ENCODE assay signal across 24 cellular contexts in the genomic region with DNA sequence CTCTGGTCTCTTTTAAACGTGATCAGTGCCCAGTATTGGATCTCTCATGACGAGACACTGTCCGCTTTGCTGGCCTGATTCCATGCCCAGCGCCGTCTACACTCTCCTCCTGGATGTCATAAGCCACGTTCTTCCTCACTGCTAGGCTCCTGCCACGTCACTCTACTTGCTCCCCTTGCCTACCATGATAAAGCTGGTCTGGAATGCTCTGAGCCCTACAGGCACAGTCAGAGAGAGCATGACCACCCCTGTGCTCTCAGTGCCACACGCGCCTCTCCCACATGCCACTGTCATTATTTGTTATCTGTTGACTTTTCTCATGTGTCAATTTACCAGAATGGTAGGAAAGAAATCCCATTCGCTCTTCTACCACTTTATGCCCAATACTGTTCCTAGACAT.
DNase-seq lines count a peak whose midpoint lies in the region; ATAC-seq and TF ChIP-seq lines count a peak whose summit lies in the region.
"Had no signal": no experiment of that assay in that cellular context is flagged by ENCODE, and none has a peak within 500 bp of the region (broad histone marks: within the 10 kb centered on the region; RNA-seq: fewer than 3 reads in every experiment).

No MANE protein-coding gene starts in this region.

- H3K36me3 Mint-ChIP-seq in WTC11 (no peaks in the 10 kb centered on the region), immature natural killer cell (peaks cover 0 to 16% (median 4%) of the 10 kb centered on the region in 3 donors)

- no peak overlapping the region for H3K4me3 Mint-ChIP-seq in stimulated activated naive CD8-positive, alpha-beta T cell treated with anti-CD3 and anti-CD28 coated beads, Interleukin-15, amount 100 ng/mL, for 72 hours
- no peak overlapping the region for H3K4me3 Mint-ChIP-seq in WTC11
- H3K4me3 Mint-ChIP-seq in immature natural killer cell, result no peak overlapping the region
- H3K4me3 Mint-ChIP-seq: CD14-positive monocyte, IgD-negative memory B cell had no signal

- H3K4me1 ChIP-seq in aorta (ENCODE audit: control insufficient read depth in 1 of 2, insufficient read depth in 2 of 2, low read length in 2 of 2), result no peaks in the 10 kb centered on the region
- H3K4me1 ChIP-seq: Caco-2, SJCRH30 had no signal

- H3K9me3 ChIP-seq in aorta (ENCODE audit: control insufficient read depth, low read length), result no peaks in the 10 kb centered on the region
- H3K9me3 ChIP-seq: Caco-2, SJCRH30 had no signal

- no peak for DNase-seq in stimulated activated naive CD8-positive, alpha-beta T cell treated with anti-CD3 and anti-CD28 coated beads, Interleukin-15, Interleukin-2, amounts not matched to agents 100 U/mL and 50 U/mL, for 24 hours
- no peak for DNase-seq in stimulated activated naive CD8-positive, alpha-beta T cell treated with anti-CD3 and anti-CD28 coated beads, Interleukin-15, amount 100 ng/mL, for 72 hours
- no peak for DNase-seq in WTC11 (ENCODE audit: low spot score)
- no peak for DNase-seq in immature natural killer cell
- no peak for DNase-seq in aorta
- DNase-seq in C1 segment of cervical spinal cord (lab: John Stamatoyannopoulos, UW), result no peak
- DNase-seq: Caco-2, DMS 273 treated with DMSO at 0.1 percent for 48 hours, DMS79 treated with DMSO at 0.1 percent for 48 hours, GM23248, HCEC 1CT, Karpas-422, MV-4-11, NCI-H1694, NCI-H2081 treated with DMSO at 0.1 percent for 48 hours, NCI-H2171 treated with DMSO at 0.1 percent for 48 hours, NCI-H524 treated with DMSO at 0.1 percent for 48 hours, NCI-H82, SJCRH30 had no signal

- CTCF ChIA-PET in WTC11 (lab: Charles Lee), result interaction anchor here (2.0 kb wide), 1 partner anchor 30 kb away, joined by 6 read pairs; no protein-coding TSS in a partner anchor

- peaks cover 36% of the 10 kb centered on the region for H3K4me1 Mint-ChIP-seq in stimulated activated naive CD8-positive, alpha-beta T cell treated with anti-CD3 and anti-CD28 coated beads, Interleukin-15, amount 100 ng/mL, for 72 hours
- peaks cover 6% of the 10 kb centered on the region for H3K4me1 Mint-ChIP-seq in WTC11
- H3K4me1 Mint-ChIP-seq in immature natural killer cell, result peaks cover 66 to 91% of the 10 kb centered on the region in 2 donors
- H3K4me1 Mint-ChIP-seq: IgD-negative memory B cell had no signal

- peaks cover 0 to 2% of the 10 kb centered on the region in 2 donors for H3K36me3 ChIP-seq in aorta (ENCODE audit: control insufficient read depth in 1 of 2, insufficient read depth in 2 of 2, low read length in 1 of 2)
- H3K36me3 ChIP-seq: SJCRH30 had no signal

- H3K27ac ChIP-seq in aorta (ENCODE audit: low read depth in 1 of 2, low read length in 2 of 2), result no peak overlapping the region
- H3K27ac ChIP-seq: GM23248, SJCRH30 had no signal

- peaks cover 0 to 12% of the 10 kb centered on the region in 2 donors for H3K9me3 Mint-ChIP-seq in stimulated activated naive CD8-positive, alpha-beta T cell treated with anti-CD3 and anti-CD28 coated beads, Interleukin-15, amount 100 ng/mL, for 72 hours
- H3K9me3 Mint-ChIP-seq in WTC11 (no peaks in the 10 kb centered on the region), immature natural killer cell (peaks cover 0 to 4% (median 0%) of the 10 kb centered on the region in 6 donors)
- H3K9me3 Mint-ChIP-seq: CD14-positive monocyte, IgD-negative memory B cell had no signal

- H3K4me3 ChIP-seq in aorta (ENCODE audit: low read length in 2 of 2), result no peak overlapping the region
- H3K4me3 ChIP-seq: GM23248, SJCRH30 had no signal

- no peak overlapping the region for H3K27ac Mint-ChIP-seq in stimulated activated naive CD8-positive, alpha-beta T cell treated with anti-CD3 and anti-CD28 coated beads, Interleukin-15, amount 100 ng/mL, for 72 hours
- H3K27ac Mint-ChIP-seq in WTC11, result peak overlapping the region; percentile 14; the same call in 1 of the 2 replicates
- peak overlapping the region; percentile 47 to 98 (median 76) for H3K27ac Mint-ChIP-seq in immature natural killer cell
- H3K27ac Mint-ChIP-seq: IgD-negative memory B cell had no signal

- no peaks in the 10 kb centered on the region for H3K27me3 Mint-ChIP-seq in stimulated activated naive CD8-positive, alpha-beta T cell treated with anti-CD3 and anti-CD28 coated beads, Interleukin-15, amount 100 ng/mL, for 72 hours
- peaks cover 20% of the 10 kb centered on the region for H3K27me3 Mint-ChIP-seq in WTC11 (ENCODE audit: low read depth)
- H3K27me3 Mint-ChIP-seq in immature natural killer cell (ENCODE audit: low read depth in 3 of 3), result peaks cover 0 to 7% (median 3%) of the 10 kb centered on the region in 3 donors

- intact Hi-C loops in aorta (cut with DNase I), result no loop called here

- no peaks in the 10 kb centered on the region for H3K27me3 ChIP-seq in aorta (ENCODE audit: control insufficient read depth in 1 of 2, insufficient read depth in 2 of 2, low read length in 1 of 2)
- H3K27me3 ChIP-seq: SJCRH30 had no signal

- POLR2A ChIA-PET in WTC11 (lab: Charles Lee), result no interaction called here

- peak; percentile 26 for ATAC-seq in stimulated activated naive CD8-positive, alpha-beta T cell treated with anti-CD3 and anti-CD28 coated beads, Interleukin-15, Interleukin-2, amounts not matched to agents 100 U/mL and 50 U/mL, for 24 hours
- ATAC-seq in stimulated activated naive CD8-positive, alpha-beta T cell treated with anti-CD3 and anti-CD28 coated beads, Interleukin-15, amount 100 ng/mL, for 72 hours, result no peak
- ATAC-seq in WTC11 (no peak), aorta (ENCODE audit: low FRiP score) (peak; percentile 41), GM21381 (IDR thresholded peaks at IDR 0.05; ENCODE audit: unreplicated experiment) (no peak), HG03175 (IDR thresholded peaks at IDR 0.05; ENCODE audit: unreplicated experiment) (no peak)
- ATAC-seq: Panc1 had no signal

- TF ChIP-seq CTCF in WTC11 (IDR thresholded peaks at IDR 0.05), result no peak

- 93 to 95% methylated on average over 10 of the region's 10 CpGs for WGBS in aorta, 2 donors

TF ChIP-seq in WTC11, 78 proteins besides CTCF, POLR2A, EP300 and RAD21 (continues in another document):
- TF ChIP-seq GRHL2 (CRISPR knock-in tag; IDR thresholded peaks at IDR 0.05; ENCODE audit: insufficient replicate concordance, severe bottlenecking), result no peak
- TF ChIP-seq ZNF232 (CRISPR knock-in tag; IDR thresholded peaks at IDR 0.05), result no peak
- TF ChIP-seq AR (CRISPR knock-in tag; IDR thresholded peaks at IDR 0.05), result no peak
- TF ChIP-seq RELA (CRISPR knock-in tag; IDR thresholded peaks at IDR 0.05; ENCODE audit: borderline replicate concordance), result no peak
- TF ChIP-seq, protein P1, sequence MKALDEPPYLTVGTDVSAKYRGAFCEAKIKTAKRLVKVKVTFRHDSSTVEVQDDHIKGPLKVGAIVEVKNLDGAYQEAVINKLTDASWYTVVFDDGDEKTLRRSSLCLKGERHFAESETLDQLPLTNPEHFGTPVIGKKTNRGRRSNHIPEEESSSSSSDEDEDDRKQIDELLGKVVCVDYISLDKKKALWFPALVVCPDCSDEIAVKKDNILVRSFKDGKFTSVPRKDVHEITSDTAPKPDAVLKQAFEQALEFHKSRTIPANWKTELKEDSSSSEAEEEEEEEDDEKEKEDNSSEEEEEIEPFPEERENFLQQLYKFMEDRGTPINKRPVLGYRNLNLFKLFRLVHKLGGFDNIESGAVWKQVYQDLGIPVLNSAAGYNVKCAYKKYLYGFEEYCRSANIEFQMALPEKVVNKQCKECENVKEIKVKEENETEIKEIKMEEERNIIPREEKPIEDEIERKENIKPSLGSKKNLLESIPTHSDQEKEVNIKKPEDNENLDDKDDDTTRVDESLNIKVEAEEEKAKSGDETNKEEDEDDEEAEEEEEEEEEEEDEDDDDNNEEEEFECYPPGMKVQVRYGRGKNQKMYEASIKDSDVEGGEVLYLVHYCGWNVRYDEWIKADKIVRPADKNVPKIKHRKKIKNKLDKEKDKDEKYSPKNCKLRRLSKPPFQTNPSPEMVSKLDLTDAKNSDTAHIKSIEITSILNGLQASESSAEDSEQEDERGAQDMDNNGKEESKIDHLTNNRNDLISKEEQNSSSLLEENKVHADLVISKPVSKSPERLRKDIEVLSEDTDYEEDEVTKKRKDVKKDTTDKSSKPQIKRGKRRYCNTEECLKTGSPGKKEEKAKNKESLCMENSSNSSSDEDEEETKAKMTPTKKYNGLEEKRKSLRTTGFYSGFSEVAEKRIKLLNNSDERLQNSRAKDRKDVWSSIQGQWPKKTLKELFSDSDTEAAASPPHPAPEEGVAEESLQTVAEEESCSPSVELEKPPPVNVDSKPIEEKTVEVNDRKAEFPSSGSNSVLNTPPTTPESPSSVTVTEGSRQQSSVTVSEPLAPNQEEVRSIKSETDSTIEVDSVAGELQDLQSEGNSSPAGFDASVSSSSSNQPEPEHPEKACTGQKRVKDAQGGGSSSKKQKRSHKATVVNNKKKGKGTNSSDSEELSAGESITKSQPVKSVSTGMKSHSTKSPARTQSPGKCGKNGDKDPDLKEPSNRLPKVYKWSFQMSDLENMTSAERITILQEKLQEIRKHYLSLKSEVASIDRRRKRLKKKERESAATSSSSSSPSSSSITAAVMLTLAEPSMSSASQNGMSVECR (CRISPR knock-in tag; IDR thresholded peaks at IDR 0.05; ENCODE audit: borderline replicate concordance), result no peak
- TF ChIP-seq, protein P2, sequence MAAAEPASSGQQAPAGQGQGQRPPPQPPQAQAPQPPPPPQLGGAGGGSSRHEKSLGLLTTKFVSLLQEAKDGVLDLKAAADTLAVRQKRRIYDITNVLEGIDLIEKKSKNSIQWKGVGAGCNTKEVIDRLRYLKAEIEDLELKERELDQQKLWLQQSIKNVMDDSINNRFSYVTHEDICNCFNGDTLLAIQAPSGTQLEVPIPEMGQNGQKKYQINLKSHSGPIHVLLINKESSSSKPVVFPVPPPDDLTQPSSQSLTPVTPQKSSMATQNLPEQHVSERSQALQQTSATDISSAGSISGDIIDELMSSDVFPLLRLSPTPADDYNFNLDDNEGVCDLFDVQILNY (CRISPR knock-in tag; IDR thresholded peaks at IDR 0.05), result no peak

Comparison
In these comparisons a context has a peak if more than half of its experiments do, and no peak if none do; other contexts are left out.
1. ATAC-seq: peak in stimulated activated naive CD8-positive, alpha-beta T cell treated with anti-CD3 and anti-CD28 coated beads, Interleukin-15, Interleukin-2, amounts not matched to agents 100 U/mL and 50 U/mL, for 24 hours (single experiment) and aorta (single experiment); none in stimulated activated naive CD8-positive, alpha-beta T cell treated with anti-CD3 and anti-CD28 coated beads, Interleukin-15, amount 100 ng/mL, for 72 hours (single experiment), WTC11 (single experiment), GM21381 (single experiment) and HG03175 (single experiment).
2. H3K27ac Mint-ChIP-seq: peak in WTC11 (single experiment) and immature natural killer cell (6 of 6); none in stimulated activated naive CD8-positive, alpha-beta T cell treated with anti-CD3 and anti-CD28 coated beads, Interleukin-15, amount 100 ng/mL, for 72 hours (0 of 2).